In genomic region chr2:96114903-96115581, GRCh38 we compare ENCODE assay signal across 16 cellular contexts. TPM values are rescaled to one million over a fixed set of nuclear protein-coding genes. Genes with fewer than 3 reads are reported as not detected.
DNase-seq lines count a peak whose midpoint lies in the region; ATAC-seq and TF ChIP-seq lines count a peak whose summit lies in the region.
"Had no signal": no experiment of that assay in that cellular context is flagged by ENCODE, and none has a peak within 500 bp of the region (broad histone marks: within the 10 kb centered on the region; RNA-seq: fewer than 3 reads in every experiment).

No MANE protein-coding gene starts in this region.

- POLR2A ChIA-PET in activated CD4-positive, alpha-beta memory T cell treated with anti-CD3 and anti-CD28 coated beads for 36 hours (lab: Charles Lee), result no interaction called here

- 90 to 94% (median 94%) methylated on average over 22 to 24 of the region's 24 CpGs for WGBS in heart left ventricle, 4 donors

- H3K27me3 Mint-ChIP-seq in activated T-cell treated with anti-CD3 and anti-CD28 coated beads, Interleukin-2, amount 50 U/mL, for 24 hours, result peaks cover 28% of the 10 kb centered on the region
- peaks cover 23% of the 10 kb centered on the region for H3K27me3 Mint-ChIP-seq in activated CD4-positive, alpha-beta memory T cell treated with anti-CD3 and anti-CD28 coated beads for 36 hours

- peak overlapping the region in 9 of 12 donors; percentile 52 to 76 (median 64) for H3K4me3 ChIP-seq in heart left ventricle
- H3K4me3 ChIP-seq: lung had no signal

- H3K27me3 ChIP-seq in heart left ventricle, result peaks cover 0 to 39% (median 9%) of the 10 kb centered on the region in 9 donors
- H3K27me3 ChIP-seq: Peyer's patch had no signal

- peak overlapping the region; percentile 67 for H3K4me3 Mint-ChIP-seq in activated T-cell treated with anti-CD3 and anti-CD28 coated beads, Interleukin-2, amount 50 U/mL, for 24 hours
- peak overlapping the region; percentile 63 for H3K4me3 Mint-ChIP-seq in activated CD4-positive, alpha-beta memory T cell treated with anti-CD3 and anti-CD28 coated beads for 36 hours

- H3K4me1 ChIP-seq in heart left ventricle, result peaks cover 0 to 33% (median 12%) of the 10 kb centered on the region in 12 donors
- H3K4me1 ChIP-seq: prostate gland had no signal

- no peak for DNase-seq in activated T-cell treated with anti-CD3 and anti-CD28 coated beads, Interleukin-2, amount 50 U/mL, for 24 hours
- DNase-seq in activated T-cell treated with anti-CD3 and anti-CD28 coated beads for 4 hours (no peak), heart left ventricle (peak in 2 of 5 donors; percentile 24 to 46), posterior vena cava (ENCODE audit: low spot score) (peak; percentile 79), SKM-1 treated with dmso at 0.1 percent for 144 hours (lab: John Stamatoyannopoulos, UW; ENCODE audit: unreplicated experiment) (no peak), NCI-H187 treated with DMSO at 0.1 percent for 48 hours (lab: John Stamatoyannopoulos, UW) (no peak), NCI-H2081 (lab: John Stamatoyannopoulos, UW) (no peak)
- no peak for DNase-seq in activated CD4-positive, alpha-beta memory T cell treated with anti-CD3 and anti-CD28 coated beads for 36 hours
- DNase-seq: ACHN; DMS53; NCI-H1417 treated with DMSO at 0.1 percent for 48 hours; NCI-H526; stimulated activated CD4-positive, alpha-beta T cell treated with anti-CD3 and anti-CD28 coated beads, Interleukin-1b, Interleukin-23, amount 100 ng/mL, for 48 hours had no signal

- H3K36me3 Mint-ChIP-seq in activated T-cell treated with anti-CD3 and anti-CD28 coated beads, Interleukin-2, amount 50 U/mL, for 24 hours (ENCODE audit: low read depth), result no peaks in the 10 kb centered on the region
- H3K36me3 Mint-ChIP-seq in activated CD4-positive, alpha-beta memory T cell treated with anti-CD3 and anti-CD28 coated beads for 36 hours, result no peaks in the 10 kb centered on the region

- no peaks in the 10 kb centered on the region for H3K9me3 Mint-ChIP-seq in activated T-cell treated with anti-CD3 and anti-CD28 coated beads, Interleukin-2, amount 50 U/mL, for 24 hours
- no peaks in the 10 kb centered on the region for H3K9me3 Mint-ChIP-seq in activated CD4-positive, alpha-beta memory T cell treated with anti-CD3 and anti-CD28 coated beads for 36 hours

- TF ChIP-seq CTCF in heart left ventricle (IDR thresholded peaks at IDR 0.05), result no peak

- no peak for ATAC-seq in heart left ventricle

- H3K27ac ChIP-seq in heart left ventricle, result peak overlapping the region in 6 of 12 donors; percentile 10 to 76 (median 55)
- H3K27ac ChIP-seq: Peyer's patch, prostate gland had no signal

- H3K9me3 ChIP-seq in heart left ventricle, result no peaks in the 10 kb centered on the region
- H3K9me3 ChIP-seq: Peyer's patch, prostate gland had no signal

- peaks cover 21% of the 10 kb centered on the region for H3K4me1 Mint-ChIP-seq in activated T-cell treated with anti-CD3 and anti-CD28 coated beads, Interleukin-2, amount 50 U/mL, for 24 hours (ENCODE audit: low read depth)
- peaks cover 13% of the 10 kb centered on the region for H3K4me1 Mint-ChIP-seq in activated CD4-positive, alpha-beta memory T cell treated with anti-CD3 and anti-CD28 coated beads for 36 hours (ENCODE audit: low read depth)

- H3K27ac Mint-ChIP-seq in activated T-cell treated with anti-CD3 and anti-CD28 coated beads, Interleukin-2, amount 50 U/mL, for 24 hours, result no peak overlapping the region
- no peak overlapping the region for H3K27ac Mint-ChIP-seq in activated CD4-positive, alpha-beta memory T cell treated with anti-CD3 and anti-CD28 coated beads for 36 hours

- TF ChIP-seq POLR2A in heart left ventricle (IDR thresholded peaks at IDR 0.05), result no peak

- intact Hi-C loops in activated CD4-positive, alpha-beta memory T cell treated with anti-CD3 and anti-CD28 coated beads for 36 hours (cut with micrococcal nuclease), result loop anchor here (5.0 kb wide), 1 partner anchor 123 kb away; the partner anchor contains the start of gene ANKRD36C
- intact Hi-C loops in heart left ventricle (cut with DNase I) (loop anchor here in 8 of 10 donors (2.0 to 10.0 kb wide), 6 partner anchors 38 to 110 kb away; no protein-coding TSS in a partner anchor), posterior vena cava (cut with DNase I) (loop anchor here (5.0 to 10.0 kb wide), 3 partner anchors 33 to 90 kb away; no protein-coding TSS in a partner anchor)

- CTCF ChIA-PET in activated CD4-positive, alpha-beta memory T cell treated with anti-CD3 and anti-CD28 coated beads for 36 hours (lab: Charles Lee), result interaction anchor here (2.3 to 6.0 kb wide), 3 partner anchors 59 to 123 kb away, joined by 14 to 68 read pairs (median 46); partner anchors contain the start of gene ANKRD36C

- H3K36me3 ChIP-seq in heart left ventricle, result no peaks in the 10 kb centered on the region
- H3K36me3 ChIP-seq: Peyer's patch, prostate gland had no signal

RNA-seq across cellular contexts. Expression of gene ADRA2B, which starts 1.3 kb away (rescaled TPM):
- total RNA-seq in activated CD4-positive, alpha-beta memory T cell treated with anti-CD3 and anti-CD28 coated beads for 36 hours, result under 1 TPM; 0.21 to 0.36 TPM
- total RNA-seq in heart left ventricle, result 1 to 10 TPM; 2.2 to 6.1 (median 3.6) TPM
- 1 to 10 TPM; 1.5 to 3.5 TPM for polyA plus RNA-seq in heart left ventricle
- total RNA-seq in posterior vena cava, result 1 to 10 TPM; 4.1 to 7.1 TPM

RNA-seq across cellular contexts. Expression of gene ASTL, which starts 23.3 kb away (rescaled TPM):
- 1 to 10 TPM; 1.8 to 2.4 TPM for total RNA-seq in activated CD4-positive, alpha-beta memory T cell treated with anti-CD3 and anti-CD28 coated beads for 36 hours
- not detected for total RNA-seq in heart left ventricle
- polyA plus RNA-seq in heart left ventricle, result under 1 TPM in 1 of 2 donors, not detected in 1; 0.14 TPM
- not detected for total RNA-seq in posterior vena cava
- total RNA-seq: lung, Peyer's patch had no signal

RNA-seq across cellular contexts. Expression of gene DUSP2, which starts 30.2 kb away (rescaled TPM):
- 100 to 1,000 TPM; 522 to 539 TPM for total RNA-seq in activated CD4-positive, alpha-beta memory T cell treated with anti-CD3 and anti-CD28 coated beads for 36 hours
- total RNA-seq in heart left ventricle (10 to 100 TPM in 1 of 9 donors, 1 to 10 TPM in 6, under 1 TPM in 2; 0.56 to 11.1 (median 2.7) TPM), posterior vena cava (1 to 10 TPM; 3.5 to 3.8 TPM)
- 10 to 100 TPM in 1 of 2 donors, 1 to 10 TPM in 1; 1.4 to 23.1 TPM for polyA plus RNA-seq in heart left ventricle

Comparison
In these comparisons a context has a peak if more than half of its experiments do, and no peak if none do; other contexts are left out.
1. RNA of gene DUSP2, which starts 30.2 kb away (total RNA-seq): 522 to 539 TPM in activated CD4-positive, alpha-beta memory T cell treated with anti-CD3 and anti-CD28 coated beads for 36 hours; 3.5 to 3.8 TPM in posterior vena cava and 0.56 to 11.1 TPM in heart left ventricle; every median in the first group is over 10 times any median in the second.